ENCODE assay signal across 8 cellular contexts in the genomic region with DNA sequence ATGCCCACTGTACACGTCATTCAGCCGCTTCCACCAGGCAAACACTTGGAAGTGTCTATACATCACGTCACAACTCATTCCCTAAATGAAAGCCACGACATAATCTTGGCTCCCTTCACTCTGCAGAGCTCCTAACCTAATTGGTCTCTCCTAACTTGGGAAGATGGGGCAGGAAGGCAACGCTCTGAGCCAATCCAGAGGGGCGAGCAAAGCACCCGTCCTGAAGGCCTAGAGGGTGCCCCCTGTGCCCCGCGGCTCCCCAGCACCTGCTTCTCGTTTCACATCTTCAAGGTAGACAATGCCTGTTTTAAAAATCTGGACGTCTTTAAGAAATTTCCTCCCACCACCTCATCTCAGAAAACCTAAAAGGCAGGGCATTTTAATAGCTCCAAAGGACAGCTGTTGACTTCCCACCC. TPM values are rescaled to one million over a fixed set of nuclear protein-coding genes. Genes with fewer than 3 reads are reported as not detected.
DNase-seq lines count a peak whose midpoint lies in the region; ATAC-seq and TF ChIP-seq lines count a peak whose summit lies in the region.

No MANE protein-coding gene starts in this region.

- H3K4me1 Mint-ChIP-seq in activated CD4-positive, alpha-beta T cell treated with anti-CD3 and anti-CD28 coated beads, Interleukin-2, amount 10 ng/mL, durations not matched to agents 7 days and 5 days = peaks cover 45% of the 10 kb centered on the region

- H3K27ac ChIP-seq in gastroesophageal sphincter = peak overlapping the region in 3 of 4 donors; percentile 50 to 71 (median 69)
- H3K27ac ChIP-seq in rectal smooth muscle tissue (ENCODE audit: low read depth, low read length) = no peak overlapping the region

- peaks cover 37% of the 10 kb centered on the region for H3K36me3 Mint-ChIP-seq in activated CD4-positive, alpha-beta T cell treated with anti-CD3 and anti-CD28 coated beads, Interleukin-2, amount 10 ng/mL, durations not matched to agents 7 days and 5 days (ENCODE audit: low read depth)

- H3K36me3 ChIP-seq in gastroesophageal sphincter (peaks cover 0 to 45% of the 10 kb centered on the region in 2 donors), rectal smooth muscle tissue (ENCODE audit: control insufficient read depth, insufficient read depth, low read length) (peaks cover 4% of the 10 kb centered on the region)

- H3K9me3 ChIP-seq in gastroesophageal sphincter = no peaks in the 10 kb centered on the region

- TF ChIP-seq EP300 in gastroesophageal sphincter (IDR thresholded peaks at IDR 0.05) = no peak

- peak overlapping the region; percentile 74 for H3K9ac ChIP-seq in rectal smooth muscle tissue (ENCODE audit: low read length)

- TF ChIP-seq CTCF in WI38 (IDR thresholded peaks at IDR 0.05; ENCODE audit: low read depth, low read length) = no peak
- no peak for TF ChIP-seq CTCF in gastroesophageal sphincter (IDR thresholded peaks at IDR 0.05)

- 9 to 20% methylated on average over 5 to 8 of the region's 11 CpGs for WGBS in gastroesophageal sphincter (ENCODE audit: low coverage in 1 of 2), 2 donors

- CTCF ChIA-PET in activated CD4-positive, alpha-beta T cell treated with anti-CD3 and anti-CD28 coated beads, Interleukin-2, amount 10 ng/mL, durations not matched to agents 7 days and 5 days (lab: Charles Lee) = interaction anchor here (0.6 to 2.0 kb wide), 4 partner anchors 9 to 170 kb away, joined by 3 to 8 read pairs (median 3); no protein-coding TSS in a partner anchor

- no peaks in the 10 kb centered on the region for H3K9me3 Mint-ChIP-seq in activated CD4-positive, alpha-beta T cell treated with anti-CD3 and anti-CD28 coated beads, Interleukin-2, amount 10 ng/mL, durations not matched to agents 7 days and 5 days

- peaks cover 15% of the 10 kb centered on the region for H3K27me3 Mint-ChIP-seq in activated CD4-positive, alpha-beta T cell treated with anti-CD3 and anti-CD28 coated beads, Interleukin-2, amount 10 ng/mL, durations not matched to agents 7 days and 5 days

- ATAC-seq in gastroesophageal sphincter (no peak), HG02884 (IDR thresholded peaks at IDR 0.05; ENCODE audit: unreplicated experiment) (no peak), HG03442 (IDR thresholded peaks at IDR 0.05; ENCODE audit: unreplicated experiment) (no peak)

- POLR2A ChIA-PET in activated CD4-positive, alpha-beta T cell treated with anti-CD3 and anti-CD28 coated beads, Interleukin-2, amount 10 ng/mL, durations not matched to agents 7 days and 5 days (lab: Charles Lee) = no interaction called here

- H3K4me1 ChIP-seq in gastroesophageal sphincter = peaks cover 0 to 49% (median 13%) of the 10 kb centered on the region in 3 donors
- H3K4me1 ChIP-seq in rectal smooth muscle tissue (ENCODE audit: control insufficient read depth, insufficient read depth, low read length) = peaks cover 7% of the 10 kb centered on the region

- H3K27me3 ChIP-seq in gastroesophageal sphincter (peaks cover under 1% of the 10 kb centered on the region), rectal smooth muscle tissue (ENCODE audit: control insufficient read depth, insufficient read depth, low read length) (no peaks in the 10 kb centered on the region)

- H3K4me3 ChIP-seq in WI38 (ENCODE audit: low read depth, low read length) (peak overlapping the region; percentile 75), gastroesophageal sphincter (peak overlapping the region; percentile 85 to 91), rectal smooth muscle tissue (ENCODE audit: low read length) (peak overlapping the region; percentile 94)

- H3K27ac Mint-ChIP-seq in activated CD4-positive, alpha-beta T cell treated with anti-CD3 and anti-CD28 coated beads, Interleukin-2, amount 10 ng/mL, durations not matched to agents 7 days and 5 days = peak overlapping the region; percentile 84

- H3K4me3 Mint-ChIP-seq in activated CD4-positive, alpha-beta T cell treated with anti-CD3 and anti-CD28 coated beads, Interleukin-2, amount 10 ng/mL, durations not matched to agents 7 days and 5 days = peak overlapping the region; percentile 79

- TF ChIP-seq POLR2A in gastroesophageal sphincter (IDR thresholded peaks at IDR 0.05) = no peak

- no peak for DNase-seq in activated CD4-positive, alpha-beta T cell treated with anti-CD3 and anti-CD28 coated beads, Interleukin-2, amount 10 ng/mL, durations not matched to agents 7 days and 5 days
- DNase-seq in activated CD4-positive, alpha-beta T cell treated with anti-CD3 and anti-CD28 coated beads for 1 hour = no peak
- no peak for DNase-seq in GM19238 (ENCODE audit: insufficient read length, low spot score)

RNA-seq across cellular contexts. Expression of a gene that starts 1.0 kb away (rescaled TPM):
- total RNA-seq in activated CD4-positive, alpha-beta T cell treated with anti-CD3 and anti-CD28 coated beads, Interleukin-2, amount 10 ng/mL, durations not matched to agents 7 days and 5 days = 10 to 100 TPM; 64.8 to 70.4 TPM
- 10 to 100 TPM; 34.3 to 54.4 (median 39.0) TPM for total RNA-seq in gastroesophageal sphincter
